Comparison of ENCODE assay signal across 20 cellular contexts in the genomic region with DNA sequence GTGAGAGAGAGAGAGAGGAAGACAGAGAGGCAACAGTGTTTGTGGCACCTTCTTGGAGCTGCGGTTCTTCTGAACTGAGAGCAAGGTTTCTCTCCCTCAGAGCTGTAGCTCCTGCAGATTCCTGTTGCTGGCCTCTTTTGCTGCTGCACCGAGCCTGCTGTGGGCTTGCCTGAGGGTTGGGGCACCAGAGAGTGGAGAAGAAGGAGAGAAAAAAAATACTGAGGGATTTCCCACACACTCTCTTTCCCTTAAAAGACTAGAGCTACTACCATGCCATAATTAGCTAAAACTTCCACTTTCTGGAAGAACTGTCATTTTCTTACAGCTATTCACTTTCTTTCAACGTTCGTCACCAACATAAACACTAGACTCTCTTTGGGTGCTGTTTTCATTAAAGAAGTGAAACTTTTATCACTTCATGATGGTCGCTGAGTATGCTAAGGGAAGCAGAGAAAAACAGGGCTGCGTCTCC. TPM values are rescaled to one million over a fixed set of nuclear protein-coding genes. Genes with fewer than 3 reads are reported as not detected.
DNase-seq lines count a peak whose midpoint lies in the region; ATAC-seq and TF ChIP-seq lines count a peak whose summit lies in the region.
"Had no signal": no experiment of that assay in that cellular context is flagged by ENCODE, and none has a peak within 500 bp of the region (broad histone marks: within the 10 kb centered on the region; RNA-seq: fewer than 3 reads in every experiment).

No MANE protein-coding gene starts in this region.

- no peak overlapping the region for H3K14ac ChIP-seq in H9 (ENCODE audit: insufficient read depth, low read length)

- no peak overlapping the region for H4K91ac ChIP-seq in H9 (ENCODE audit: insufficient read length, low read depth, low read length)

- peaks cover 0 to 6% of the 10 kb centered on the region in 2 experiments; a peak in 2 of 5 replicates for H3K9me3 Mint-ChIP-seq in H9
- H3K9me3 Mint-ChIP-seq in WTC11 = peaks cover 6% of the 10 kb centered on the region; the same call in 1 of the 2 replicates
- H3K9me3 Mint-ChIP-seq in nephron progenitor cell = peaks cover 23% of the 10 kb centered on the region
- no peaks in the 10 kb centered on the region for H3K9me3 Mint-ChIP-seq in naive thymus-derived CD8-positive, alpha-beta T cell
- H3K9me3 Mint-ChIP-seq: memory B cell; natural killer cell treated with Interleukin-12 subunit alpha and Interleukin-12 subunit beta and Interleukin-15 and Interleukin-18, amount 100 ng/mL, for 72 hours; stimulated activated effector memory CD8-positive, alpha-beta T cell treated with anti-CD3 and anti-CD28 coated beads, Interleukin-12 subunit alpha, Interleukin-12 subunit beta, amount 100 ng/mL, for 72 hours had no signal

- no peaks in the 10 kb centered on the region for H3K79me1 ChIP-seq in H9 (ENCODE audit: insufficient read depth, low read depth, low read length, poor library complexity, severe bottlenecking)

- H2BK5ac ChIP-seq in H9 (ENCODE audit: insufficient read length, low read length) = no peak overlapping the region

- H3K27me3 Mint-ChIP-seq in H9 (ENCODE audit: low read depth) (no peaks in the 10 kb centered on the region; the same call in 1 of the 2 replicates), WTC11 (ENCODE audit: low read depth) (no peaks in the 10 kb centered on the region), nephron progenitor cell (ENCODE audit: low read depth, poor library complexity) (no peaks in the 10 kb centered on the region)
- H3K27me3 Mint-ChIP-seq in naive thymus-derived CD8-positive, alpha-beta T cell = peaks cover 0 to 11% (median 3%) of the 10 kb centered on the region in 5 donors

- no peaks in the 10 kb centered on the region for H4K20me1 ChIP-seq in H9 (ENCODE audit: control insufficient read depth, insufficient read depth, insufficient read length)

- H3K27ac ChIP-seq in H9 (ENCODE audit: insufficient read length, low read depth, low read length) = no peak overlapping the region
- H3K27ac ChIP-seq: psoas muscle, thoracic aorta had no signal

- no peaks in the 10 kb centered on the region for H3K4me1 ChIP-seq in H9 (ENCODE audit: insufficient read depth, low read length)

- H2BK20ac ChIP-seq in H9 (ENCODE audit: low read depth, low read length, poor library complexity, severe bottlenecking) = no peak overlapping the region

- no peaks in the 10 kb centered on the region; a peak in 2 of 7 replicates for H3K36me3 Mint-ChIP-seq in H9 (ENCODE audit: insufficient read depth in 1 of 3, low read depth in 3 of 3)
- H3K36me3 Mint-ChIP-seq in WTC11 = no peaks in the 10 kb centered on the region
- no peaks in the 10 kb centered on the region for H3K36me3 Mint-ChIP-seq in nephron progenitor cell (ENCODE audit: low read depth)
- no peaks in the 10 kb centered on the region for H3K36me3 Mint-ChIP-seq in naive thymus-derived CD8-positive, alpha-beta T cell
- H3K36me3 Mint-ChIP-seq: memory B cell; stimulated activated effector memory CD8-positive, alpha-beta T cell treated with anti-CD3 and anti-CD28 coated beads, Interleukin-12 subunit alpha, Interleukin-12 subunit beta, amount 100 ng/mL, for 72 hours had no signal

- H3K27ac Mint-ChIP-seq in H9 (peak overlapping the region in 2 of 3 experiments; percentile 51 to 85; a peak in 2 of 7 replicates), WTC11 (no peak overlapping the region), nephron progenitor cell (no peak overlapping the region)
- H3K27ac Mint-ChIP-seq in naive thymus-derived CD8-positive, alpha-beta T cell = peak overlapping the region in 2 of 10 donors; percentile 6 to 78
- H3K27ac Mint-ChIP-seq: memory B cell; natural killer cell treated with Interleukin-12 subunit alpha and Interleukin-12 subunit beta and Interleukin-15 and Interleukin-18, amount 100 ng/mL, for 72 hours; stimulated activated effector memory CD8-positive, alpha-beta T cell treated with anti-CD3 and anti-CD28 coated beads, Interleukin-12 subunit alpha, Interleukin-12 subunit beta, amount 100 ng/mL, for 72 hours had no signal

- no peak overlapping the region for H3K4me3 Mint-ChIP-seq in H9
- H3K4me3 Mint-ChIP-seq in WTC11 = no peak overlapping the region
- no peak overlapping the region for H3K4me3 Mint-ChIP-seq in nephron progenitor cell
- peak overlapping the region in 2 of 10 donors; percentile 23 to 25 for H3K4me3 Mint-ChIP-seq in naive thymus-derived CD8-positive, alpha-beta T cell
- H3K4me3 Mint-ChIP-seq: memory B cell; natural killer cell treated with Interleukin-12 subunit alpha and Interleukin-12 subunit beta and Interleukin-15 and Interleukin-18, amount 100 ng/mL, for 72 hours; stimulated activated effector memory CD8-positive, alpha-beta T cell treated with anti-CD3 and anti-CD28 coated beads, Interleukin-12 subunit alpha, Interleukin-12 subunit beta, amount 100 ng/mL, for 72 hours had no signal

- H3K23me2 ChIP-seq in H9 (ENCODE audit: insufficient read length, low read depth, low read length, poor library complexity, severe bottlenecking) = no peaks in the 10 kb centered on the region

- H3K4me1 Mint-ChIP-seq in H9 = peaks cover 20 to 21% of the 10 kb centered on the region in 2 experiments
- peaks cover 18% of the 10 kb centered on the region for H3K4me1 Mint-ChIP-seq in WTC11
- H3K4me1 Mint-ChIP-seq in nephron progenitor cell = peaks cover 18% of the 10 kb centered on the region
- H3K4me1 Mint-ChIP-seq in naive thymus-derived CD8-positive, alpha-beta T cell = peaks cover 2 to 9% (median 3%) of the 10 kb centered on the region in 4 donors
- H3K4me1 Mint-ChIP-seq: stimulated activated effector memory CD8-positive, alpha-beta T cell treated with anti-CD3 and anti-CD28 coated beads, Interleukin-12 subunit alpha, Interleukin-12 subunit beta, amount 100 ng/mL, for 72 hours had no signal

- ATAC-seq in GM18511 (IDR thresholded peaks at IDR 0.05; ENCODE audit: unreplicated experiment) (peak; percentile 62), HG03378 (IDR thresholded peaks at IDR 0.05; ENCODE audit: unreplicated experiment) (peak; percentile 71), WTC11 (peak; percentile 40), HG03175 (IDR thresholded peaks at IDR 0.05; ENCODE audit: unreplicated experiment) (no peak)
- ATAC-seq in naive thymus-derived CD8-positive, alpha-beta T cell = no peak
- ATAC-seq: natural killer cell treated with Interleukin-12 subunit alpha and Interleukin-12 subunit beta and Interleukin-15 and Interleukin-18, amount 100 ng/mL, for 72 hours; psoas muscle; stimulated activated effector memory CD8-positive, alpha-beta T cell treated with anti-CD3 and anti-CD28 coated beads, Interleukin-12 subunit alpha, Interleukin-12 subunit beta, amount 100 ng/mL, for 72 hours had no signal

- WGBS in H9 (ENCODE audit: extremely low coverage, insufficient read length, low lambda C conversion rate) = no CpG with 5 or more reads among the region's 6 CpGs

- H4K5ac ChIP-seq in H9 (ENCODE audit: insufficient read length, low read depth, low read length) = no peak overlapping the region

- H3K9me3 ChIP-seq in H9 (ENCODE audit: control insufficient read depth, low read depth, low read length) = no peaks in the 10 kb centered on the region
- H3K9me3 ChIP-seq: psoas muscle, spleen, thoracic aorta had no signal

- no peak overlapping the region for H4K8ac ChIP-seq in H9 (replicated peaks; ENCODE audit: insufficient read length, low read depth, low read length)

- no peak overlapping the region for H3T11ph ChIP-seq in H9 (ENCODE audit: low read length)

- H3K27me3 ChIP-seq in H9 (ENCODE audit: insufficient read depth, low read length) = no peaks in the 10 kb centered on the region

- H2BK120ac ChIP-seq in H9 (ENCODE audit: low read depth, low read length, poor library complexity, severe bottlenecking) = no peak overlapping the region

- H2BK12ac ChIP-seq in H9 (ENCODE audit: insufficient read length, low read depth, low read length) = no peak overlapping the region

- DNase-seq in H9 (no peak), WTC11 (ENCODE audit: low spot score) (no peak), COLO668 (lab: John Stamatoyannopoulos, UW; ENCODE audit: unreplicated experiment) (no peak), nephron progenitor cell (no peak)
- no peak for DNase-seq in naive thymus-derived CD8-positive, alpha-beta T cell
- DNase-seq: activated CD4-positive, alpha-beta T cell treated with anti-CD3 and anti-CD28 coated beads for 4 hours; activated CD8-positive, alpha-beta memory T cell treated with anti-CD3 and anti-CD28 coated beads, Interleukin-2, amount 50 U/mL, for 4 hours; aorta; hypothalamus; NCI-H526 treated with DMSO at 0.1 percent for 48 hours; psoas muscle; spleen; T-helper 9 cell had no signal

- no peak overlapping the region for H3K9ac ChIP-seq in H9 (ENCODE audit: extremely low read depth, insufficient read length, low read length)

- H3K4ac ChIP-seq in H9 (ENCODE audit: low read depth, low read length) = no peak overlapping the region

- H3K23ac ChIP-seq in H9 (ENCODE audit: insufficient read length, low read depth, low read length) = no peak overlapping the region

- no peak overlapping the region for H3K56ac ChIP-seq in H9 (ENCODE audit: insufficient read length, low read depth, low read length)

- no peak overlapping the region for H3K18ac ChIP-seq in H9 (ENCODE audit: insufficient read length, low read depth, low read length)

- no peak overlapping the region for H3K4me2 ChIP-seq in H9 (ENCODE audit: insufficient read depth, insufficient read length, low read length)

- POLR2A ChIA-PET in WTC11 (lab: Charles Lee) = interaction anchor here (1.0 kb wide), 1 partner anchor 87 kb away, joined by 3 read pairs; no protein-coding TSS in a partner anchor
- POLR2A ChIA-PET in naive thymus-derived CD8-positive, alpha-beta T cell (lab: Charles Lee) = no interaction called here

- H3K79me2 ChIP-seq in H9 (ENCODE audit: insufficient read depth, low read length) = no peaks in the 10 kb centered on the region

- H2AK5ac ChIP-seq in H9 (ENCODE audit: insufficient read length, low read length) = no peak overlapping the region

- no peak for TF ChIP-seq CTCF in H9 (conservative IDR thresholded peaks at IDR 0.05)
- TF ChIP-seq CTCF in WTC11 (IDR thresholded peaks at IDR 0.05) = no peak
- TF ChIP-seq CTCF in nephron progenitor cell (IDR thresholded peaks at IDR 0.05) = no peak

- peak overlapping the region; percentile 37 for H2AFZ ChIP-seq in H9 (ENCODE audit: low read length)

- CTCF ChIA-PET in WTC11 (lab: Charles Lee) = interaction anchor here (0.6 to 2.4 kb wide), 5 partner anchors 13 to 305 kb away, joined by 3 to 8 read pairs (median 7); partner anchors contain the start of genes ECI2 and FAM50B

- no peak overlapping the region for H2BK15ac ChIP-seq in H9 (ENCODE audit: low read depth, low read length)

TF ChIP-seq in WTC11, 78 proteins besides CTCF, POLR2A, EP300 and RAD21 (continues in another document):
- TF ChIP-seq RORB (CRISPR knock-in tag; IDR thresholded peaks at IDR 0.05) (no peak), MYBL2 (CRISPR knock-in tag; IDR thresholded peaks at IDR 0.05) (no peak), MXD4 (CRISPR knock-in tag; IDR thresholded peaks at IDR 0.05; ENCODE audit: borderline replicate concordance) (no peak), ZNF396 (CRISPR knock-in tag; IDR thresholded peaks at IDR 0.05; ENCODE audit: borderline replicate concordance) (no peak)

RNA-seq across cellular contexts. Expression of gene ECI2, which starts 18.2 kb away (rescaled TPM):
- total RNA-seq in H9 (2021) = 66.1 and 67.5 TPM in 2 replicates
- total RNA-seq in WTC11 (2021) = 56.0 to 61.9 TPM (median 61.4 TPM) in 3 replicates
- 10 to 100 TPM; 61.3 to 62.4 TPM for total RNA-seq in naive thymus-derived CD8-positive, alpha-beta T cell
- polyA plus RNA-seq in naive thymus-derived CD8-positive, alpha-beta T cell = 10 to 100 TPM; 66.3 to 83.4 (median 78.5) TPM

Comparison
In these comparisons a context has a peak if more than half of its experiments do, and no peak if none do; other contexts are left out.
1. ATAC-seq: peak in GM18511 (single experiment), HG03378 (single experiment) and WTC11 (single experiment); none in HG03175 (single experiment) and naive thymus-derived CD8-positive, alpha-beta T cell (0 of 2).
2. H3K27ac Mint-ChIP-seq: peak in H9 (2 of 3); none in WTC11 (single experiment) and nephron progenitor cell (single experiment).